In the genomic region with DNA sequence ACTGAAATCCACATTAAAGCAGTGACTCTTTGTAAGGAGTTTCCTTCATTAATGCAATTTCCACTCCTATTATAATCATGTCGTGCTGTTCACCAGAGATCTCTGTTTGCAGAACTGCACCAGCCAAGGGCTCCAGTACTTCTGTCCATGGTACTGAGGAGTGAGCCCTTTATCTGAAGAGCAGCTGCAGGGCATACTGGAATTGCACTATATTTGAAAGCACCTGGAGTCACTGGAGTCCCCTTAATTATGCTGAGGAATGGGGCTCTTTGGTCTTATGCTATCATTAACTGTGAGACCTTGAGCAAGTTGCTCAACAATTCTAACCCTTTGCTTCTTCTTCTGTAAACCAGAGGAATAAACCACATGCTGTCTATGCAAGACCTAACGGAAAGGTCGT, we compare ENCODE assay signal across 14 cellular contexts.
DNase-seq lines count a peak whose midpoint lies in the region; ATAC-seq and TF ChIP-seq lines count a peak whose summit lies in the region.
"Had no signal": no experiment of that assay in that cellular context is flagged by ENCODE, and none has a peak within 500 bp of the region (broad histone marks: within the 10 kb centered on the region; RNA-seq: fewer than 3 reads in every experiment).

No MANE protein-coding gene starts in this region.

- H3K79me2 ChIP-seq in DND-41 (ENCODE audit: insufficient read depth, low read length) = no peaks in the 10 kb centered on the region

- H3K27me3 ChIP-seq in DND-41 (ENCODE audit: insufficient read depth, low read length, poor library complexity) = no peaks in the 10 kb centered on the region
- no peaks in the 10 kb centered on the region for H3K27me3 ChIP-seq in brain microvascular endothelial cell (replicated peaks)
- H3K27me3 ChIP-seq: gastrocnemius medialis had no signal

- TF ChIP-seq CTCF in DND-41 (IDR thresholded peaks at IDR 0.05; ENCODE audit: borderline replicate concordance, extremely low read depth, low read length, poor library complexity, severe bottlenecking) (no peak), brain microvascular endothelial cell (IDR thresholded peaks at IDR 0.05; ENCODE audit: low read depth, low read length, missing control alignments) (no peak), GM20000 (IDR thresholded peaks at IDR 0.05; ENCODE audit: extremely low read depth, missing control alignments) (no peak)

- DNase-seq in DND-41 = peak; percentile 37
- peak; percentile 25 for DNase-seq in M059J (ENCODE audit: low read depth)
- DNase-seq in brain microvascular endothelial cell = peak; percentile 26
- DNase-seq in kidney tubule cell (ENCODE audit: low spot score) = peak; percentile 18
- no peak for DNase-seq in T-helper 9 cell
- DNase-seq in SK-N-DZ (ENCODE audit: low spot score) = no peak
- DNase-seq in DMS114 treated with DMSO at 0.1 percent for 48 hours (lab: John Stamatoyannopoulos, UW; ENCODE audit: unreplicated experiment) = no peak
- DNase-seq in GM20000 (ENCODE audit: low spot score) = no peak
- DNase-seq: activated T-cell treated with anti-CD3 and anti-CD28 coated beads, Interleukin-2, amount 50 U/mL, for 4 hours; gastrocnemius medialis; stimulated activated CD4-positive, alpha-beta T cell treated with anti-CD3 and anti-CD28 coated beads, Interleukin-2, amount 100 ng/mL, for 48 hours had no signal

- no peaks in the 10 kb centered on the region for H3K36me3 ChIP-seq in DND-41 (ENCODE audit: insufficient read depth, low read length)
- peaks cover 18% of the 10 kb centered on the region for H3K36me3 ChIP-seq in brain microvascular endothelial cell (replicated peaks)

- H3K9me3 ChIP-seq in DND-41 (ENCODE audit: insufficient read depth, low read length, severe bottlenecking) = no peaks in the 10 kb centered on the region
- H3K9me3 ChIP-seq: gastrocnemius medialis had no signal

- H3K27ac ChIP-seq in DND-41 (ENCODE audit: low read length) (no peak overlapping the region), brain microvascular endothelial cell (no peak overlapping the region)
- H3K27ac ChIP-seq: C4-2B, gastrocnemius medialis, VCaP had no signal

- H3K9ac ChIP-seq in DND-41 (ENCODE audit: low read depth, low read length) = no peak overlapping the region

- no peaks in the 10 kb centered on the region for H3K4me1 ChIP-seq in DND-41 (ENCODE audit: insufficient read depth, low read length)
- H3K4me1 ChIP-seq: gastrocnemius medialis had no signal

- in situ Hi-C loops in brain microvascular endothelial cell (cut with HindIII; ENCODE audit: low pct_ligation_motif_present, low sequenced_read_pairs) = no loop called here

- H3K4me2 ChIP-seq in DND-41 (ENCODE audit: insufficient read depth, low read length) = no peak overlapping the region

- H2AFZ ChIP-seq in DND-41 (ENCODE audit: low read depth, low read length) = no peak overlapping the region

- H3K4me3 ChIP-seq in DND-41 (ENCODE audit: low read depth in 1 of 2, low read length in 2 of 2) (no peak overlapping the region), brain microvascular endothelial cell (ENCODE audit: low read depth, low read length) (no peak overlapping the region)
- H3K4me3 ChIP-seq: gastrocnemius medialis, lung had no signal

- ATAC-seq in DND-41 (ENCODE audit: insufficient read depth, low read depth) = peak; percentile 79
- ATAC-seq: activated T-cell treated with anti-CD3 and anti-CD28 coated beads, Interleukin-2, amount 50 U/mL, for 4 hours; gastrocnemius medialis had no signal

- no peaks in the 10 kb centered on the region for H4K20me1 ChIP-seq in DND-41 (ENCODE audit: insufficient read depth, low read length)

Comparison
In these comparisons a context has a peak if more than half of its experiments do, and no peak if none do; other contexts are left out.
1. DNase-seq: peak in DND-41 (single experiment), M059J (single experiment), brain microvascular endothelial cell (single experiment) and kidney tubule cell (single experiment); none in T-helper 9 cell (single experiment), SK-N-DZ (single experiment), DMS114 treated with DMSO at 0.1 percent for 48 hours (single experiment) and GM20000 (single experiment).